In genomic region chr22:18077087-18077638, GRCh38 we compare ENCODE assay signal across 8 cellular contexts. TPM values are rescaled to one million over a fixed set of nuclear protein-coding genes. Genes with fewer than 3 reads are reported as not detected.
DNase-seq lines count a peak whose midpoint lies in the region; ATAC-seq, FAIRE-seq and TF ChIP-seq lines count a peak whose summit lies in the region.

No MANE protein-coding gene starts in this region.

- H3K4me3 ChIP-seq in GM12864 (ENCODE audit: low read depth, low read length): peak overlapping the region; percentile 95
- H3K4me3 ChIP-seq in duodenal mucosa (ENCODE audit: low read depth in 1 of 2, low read length in 2 of 2): peak overlapping the region; percentile 98 to 100
- H3K4me3 ChIP-seq in neutrophil (ENCODE audit: low read depth in 1 of 2, low read length in 1 of 2): peak overlapping the region; percentile 78 to 87

- no peak for TF ChIP-seq POLR2A in GM12892 (IDR thresholded peaks at IDR 0.05; ENCODE audit: low read depth, low read length)

- no peak for TF ChIP-seq EP300 in Ishikawa (IDR thresholded peaks at IDR 0.05; ENCODE audit: borderline replicate concordance)

- peak overlapping the region; percentile 94 to 99 for H3K9ac ChIP-seq in duodenal mucosa (ENCODE audit: low read depth in 1 of 2, low read length in 2 of 2)

- H3K27ac ChIP-seq in duodenal mucosa (ENCODE audit: low read depth, low read length) (peak overlapping the region; percentile 57), neutrophil (peak overlapping the region; percentile 85)

- H3K36me3 ChIP-seq in duodenal mucosa (ENCODE audit: control insufficient read depth in 1 of 2, insufficient read depth in 2 of 2, low read length in 2 of 2) (peaks cover 12 to 26% of the 10 kb centered on the region in 2 donors), neutrophil (peaks cover 18% of the 10 kb centered on the region)

- FAIRE-seq in urothelium cell line (lab: Jason Lieb, UNC) (no peak), GM12892 (lab: Jason Lieb, UNC) (no peak)

- TF ChIP-seq CTCF in GM12864 (IDR thresholded peaks at IDR 0.05; ENCODE audit: low read depth, low read length, missing control alignments) (no peak), neutrophil (IDR thresholded peaks at IDR 0.05) (no peak)

- H3K4me1 ChIP-seq in duodenal mucosa (ENCODE audit: control insufficient read depth in 1 of 2, insufficient read depth in 2 of 2, low read length in 2 of 2): peaks cover 15 to 37% of the 10 kb centered on the region in 2 donors
- peaks cover 17 to 23% of the 10 kb centered on the region in 2 experiments for H3K4me1 ChIP-seq in neutrophil (ENCODE audit: control insufficient read depth in 1 of 2, insufficient read depth in 1 of 2, low read depth in 1 of 2, low read length in 1 of 2)

- DNase-seq in GM12864 (ENCODE audit: low read depth) (no peak), urothelium cell line (ENCODE audit: low spot score) (no peak), GM12892 (ENCODE audit: insufficient read length) (no peak)
- no peak for DNase-seq in stimulated activated CD4-positive, alpha-beta T cell treated with anti-CD3 and anti-CD28 coated beads, Interleukin-15, amount 100 ng/mL, for 24 hours

- no peaks in the 10 kb centered on the region for H3K9me3 ChIP-seq in duodenal mucosa (ENCODE audit: control insufficient read depth in 1 of 2, low read length in 2 of 2)
- H3K9me3 ChIP-seq in neutrophil: no peaks in the 10 kb centered on the region

- no peak for ATAC-seq in HG03175 (IDR thresholded peaks at IDR 0.05; ENCODE audit: unreplicated experiment)

- no peak for TF ChIP-seq RAD21 in Ishikawa (IDR thresholded peaks at IDR 0.05; ENCODE audit: low read depth)

- H3K27me3 ChIP-seq in duodenal mucosa (ENCODE audit: control insufficient read depth in 1 of 2, insufficient read depth in 2 of 2, low read length in 2 of 2): no peaks in the 10 kb centered on the region
- H3K27me3 ChIP-seq in neutrophil: no peaks in the 10 kb centered on the region

TF ChIP-seq in Ishikawa, 13 proteins besides CTCF, POLR2A, EP300 and RAD21:
- TF ChIP-seq CREB1 (IDR thresholded peaks at IDR 0.05; ENCODE audit: low read depth) (no peak), TEAD4 (IDR thresholded peaks at IDR 0.05) (no peak), ZBTB7A (IDR thresholded peaks at IDR 0.05; ENCODE audit: low read depth) (0 out of 2 replicates have a peak, but pooled peaks have one; percentile 36), USF1 (IDR thresholded peaks at IDR 0.05) (no peak), NFIC (IDR thresholded peaks at IDR 0.05) (no peak), EGR1 (IDR thresholded peaks at IDR 0.05) (no peak)

RNA-seq across cellular contexts. Expression of gene PEX26, which starts 0.6 kb away (rescaled TPM):
- 18.4 TPM for polyA plus RNA-seq in GM12892 (2012; ENCODE audit: missing spikeins)

RNA-seq across cellular contexts. Expression of gene TUBA8, which starts 33.4 kb away (rescaled TPM):
- 5.1 TPM for polyA plus RNA-seq in GM12892 (2012; ENCODE audit: missing spikeins)

RNA-seq across cellular contexts. Expression of gene MICAL3, which starts 52.8 kb away (rescaled TPM):
- polyA plus RNA-seq in GM12892 (2012; ENCODE audit: missing spikeins): 17.4 TPM
